ENCODE assay signal across 22 cellular contexts in the genomic region with DNA sequence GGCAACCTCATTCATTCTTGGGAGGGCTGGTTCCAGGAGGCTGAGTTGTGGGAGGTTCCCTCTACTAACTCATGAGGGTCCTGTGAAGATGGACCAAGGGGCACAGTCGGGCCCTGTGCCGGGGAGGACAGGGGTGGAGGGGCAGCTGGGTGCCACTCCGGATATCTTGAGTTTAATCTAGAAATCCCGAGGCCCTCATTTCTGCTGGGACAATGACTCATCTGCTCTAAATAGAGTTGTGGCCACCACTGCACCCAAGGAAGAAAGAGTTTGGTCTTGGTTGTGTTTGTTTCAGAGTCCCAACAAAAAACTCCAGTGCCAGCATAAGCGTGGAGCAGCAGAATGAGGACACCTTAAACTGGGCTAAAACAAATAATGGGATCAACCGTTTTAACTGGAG.
"Had no signal": no experiment of that assay in that cellular context is flagged by ENCODE, and none has a peak within 500 bp of the region (broad histone marks: within the 10 kb centered on the region; RNA-seq: fewer than 3 reads in every experiment).

No MANE protein-coding gene starts in this region.

- H3K4me3 ChIP-seq: coronary artery, esophagus squamous epithelium, gastrocnemius medialis, left ventricle myocardium inferior, pancreas, tibial artery had no signal

- ATAC-seq: activated CD4-positive, alpha-beta T cell treated with anti-CD3 and anti-CD28 coated beads for 36 hours; activated T-cell treated with anti-CD3 and anti-CD28 coated beads, Interleukin-2, amount 50 U/mL, for 4 hours; natural killer cell; pancreas; right cardiac atrium; stimulated activated effector memory CD8-positive, alpha-beta T cell treated with anti-CD3 and anti-CD28 coated beads, Interleukin-12 subunit alpha, Interleukin-12 subunit beta, amount 100 ng/mL, for 72 hours; stimulated activated naive CD8-positive, alpha-beta T cell treated with anti-CD3 and anti-CD28 coated beads, Interleukin-15, amount 100 ng/mL, for 72 hours had no signal

- DNase-seq: activated B cell treated with CpG ODN at 0.5 μM for 24 hours; activated CD4-positive, alpha-beta T cell treated with anti-CD3 and anti-CD28 coated beads for 36 hours; activated CD4-positive, alpha-beta T cell treated with anti-CD3 and anti-CD28 coated beads, Interleukin-2, amount 50 U/mL, for 48 hours; activated CD8-positive, alpha-beta memory T cell treated with anti-CD3 and anti-CD28 coated beads, Interleukin-2, amount 50 U/mL, for 48 hours; activated naive CD4-positive, alpha-beta T cell; activated naive CD8-positive, alpha-beta T cell treated with anti-CD3 and anti-CD28 coated beads for 36 hours; activated T-cell treated with anti-CD3 and anti-CD28 coated beads, Interleukin-2, amount 50 U/mL, for 4 hours; cerebellar nuclear complex; esophagus squamous epithelium; gastrocnemius medialis; head of caudate nucleus; hypothalamus; left ventricle myocardium inferior; natural killer cell; pancreas; right cardiac atrium; stimulated activated CD4-positive, alpha-beta T cell treated with anti-CD3 and anti-CD28 coated beads, Interleukin-1b, Interleukin-23, amount 100 ng/mL, for 48 hours; stimulated activated naive CD8-positive, alpha-beta T cell treated with anti-CD3 and anti-CD28 coated beads, Interleukin-15, amount 100 ng/mL, for 72 hours; T1000; tibial artery had no signal
